ENCODE assay signal across 26 cellular contexts in genomic region chr12:34336619-34337465, GRCh38.
"Had no signal": no experiment of that assay in that cellular context is flagged by ENCODE, and none has a peak within 500 bp of the region (broad histone marks: within the 10 kb centered on the region; RNA-seq: fewer than 3 reads in every experiment).

No MANE protein-coding gene starts in this region.

- H3K27me3 ChIP-seq: neutrophil, pancreas, right lobe of liver had no signal

- H3K4me1 Mint-ChIP-seq: activated CD4-positive, alpha-beta T cell treated with anti-CD3 and anti-CD28 coated beads, Interleukin-2, amount 10 ng/mL, durations not matched to agents 7 days and 5 days had no signal

- H3K9me3 Mint-ChIP-seq: natural killer cell treated with Interleukin-12 subunit alpha and Interleukin-12 subunit beta and Interleukin-15 and Interleukin-18, amount 100 ng/mL, for 72 hours had no signal

- H3K27ac ChIP-seq: adrenal gland, breast epithelium, coronary artery, lower lobe of right lung, neutrophil, pancreas, right lobe of liver, stomach, thoracic aorta, upper lobe of right lung had no signal

- H3K9me3 ChIP-seq: adrenal gland, pancreas, right lobe of liver, thoracic aorta, upper lobe of right lung had no signal

- H3K4me3 Mint-ChIP-seq: activated CD4-positive, alpha-beta T cell treated with anti-CD3 and anti-CD28 coated beads, Interleukin-2, amount 10 ng/mL, durations not matched to agents 7 days and 5 days; activated CD8-positive, alpha-beta T cell treated with anti-CD3 and anti-CD28 coated beads, Interleukin-2, amount 10 ng/mL, durations not matched to agents 7 days and 5 days; natural killer cell treated with Interleukin-12 subunit alpha and Interleukin-12 subunit beta and Interleukin-15 and Interleukin-18, amount 100 ng/mL, for 72 hours had no signal

- H3K36me3 ChIP-seq: adrenal gland, breast epithelium, lower lobe of right lung, neutrophil, pancreas, right lobe of liver, stomach, thoracic aorta, upper lobe of right lung had no signal

- ATAC-seq: activated CD4-positive, CD25-positive, alpha-beta regulatory T cell treated with anti-CD3 and anti-CD28 coated beads, Interleukin-2, amount 50 U/mL, for 24 hours; activated CD8-positive, alpha-beta T cell treated with anti-CD3 and anti-CD28 coated beads, Interleukin-2, amount 10 ng/mL, durations not matched to agents 7 days and 5 days; activated naive CD4-positive, alpha-beta T cell treated with anti-CD3 and anti-CD28 coated beads, Interleukin-2, amount 50 U/mL, for 72 hours; lower lobe of right lung; natural killer cell treated with Interleukin-12 subunit alpha and Interleukin-12 subunit beta and Interleukin-15 and Interleukin-18, amount 100 ng/mL, for 72 hours; pancreas; right lobe of liver; upper lobe of right lung had no signal

- H3K27me3 Mint-ChIP-seq: activated CD4-positive, alpha-beta T cell treated with anti-CD3 and anti-CD28 coated beads, Interleukin-2, amount 10 ng/mL, durations not matched to agents 7 days and 5 days; natural killer cell treated with Interleukin-12 subunit alpha and Interleukin-12 subunit beta and Interleukin-15 and Interleukin-18, amount 100 ng/mL, for 72 hours had no signal

- DNase-seq: activated CD4-positive, alpha-beta T cell treated with anti-CD3 and anti-CD28 coated beads, Interleukin-2, amount 10 ng/mL, durations not matched to agents 7 days and 5 days; activated CD8-positive, alpha-beta memory T cell treated with anti-CD3 and anti-CD28 coated beads, Interleukin-2, amount 50 U/mL, for 4 hours; activated CD8-positive, alpha-beta T cell treated with anti-CD3 and anti-CD28 coated beads, Interleukin-2, amount 10 ng/mL, durations not matched to agents 7 days and 5 days; activated effector memory CD4-positive, alpha-beta T cell treated with anti-CD3 and anti-CD28 coated beads, Interleukin-2, amount 50 U/mL, for 16 hours; activated T-cell treated with anti-CD3 and anti-CD28 coated beads, Interleukin-2, amount 50 U/mL, for 48 hours; adrenal gland; erythroblast; foreskin melanocyte; glutamatergic neuron; hypothalamus; islet precursor cell; lower lobe of right lung; pancreas; right lobe of liver; small intestine; stimulated activated CD4-positive, alpha-beta T cell treated with anti-CD3 and anti-CD28 coated beads, Interleukin-15, amount 100 ng/mL, for 24 hours; stimulated activated CD4-positive, alpha-beta T cell treated with anti-CD3 and anti-CD28 coated beads, Interleukin-2, amount 100 ng/mL, for 48 hours; stomach; upper lobe of right lung had no signal

- H3K4me1 ChIP-seq: adrenal gland, breast epithelium, lower lobe of right lung, pancreas, right lobe of liver, stomach, upper lobe of right lung had no signal

- H3K27ac Mint-ChIP-seq: activated CD4-positive, alpha-beta T cell treated with anti-CD3 and anti-CD28 coated beads, Interleukin-2, amount 10 ng/mL, durations not matched to agents 7 days and 5 days; activated CD8-positive, alpha-beta T cell treated with anti-CD3 and anti-CD28 coated beads, Interleukin-2, amount 10 ng/mL, durations not matched to agents 7 days and 5 days; activated naive CD4-positive, alpha-beta T cell treated with anti-CD3 and anti-CD28 coated beads, Interleukin-2, amount 50 U/mL, for 72 hours; natural killer cell treated with Interleukin-12 subunit alpha and Interleukin-12 subunit beta and Interleukin-15 and Interleukin-18, amount 100 ng/mL, for 72 hours had no signal

- H3K36me3 Mint-ChIP-seq: natural killer cell treated with Interleukin-12 subunit alpha and Interleukin-12 subunit beta and Interleukin-15 and Interleukin-18, amount 100 ng/mL, for 72 hours had no signal

- H3K4me3 ChIP-seq: adrenal gland, breast epithelium, coronary artery, lower lobe of right lung, pancreas, right lobe of liver, stomach, thoracic aorta, upper lobe of right lung had no signal
